ENCODE assay signal across 8 cellular contexts in the genomic region with DNA sequence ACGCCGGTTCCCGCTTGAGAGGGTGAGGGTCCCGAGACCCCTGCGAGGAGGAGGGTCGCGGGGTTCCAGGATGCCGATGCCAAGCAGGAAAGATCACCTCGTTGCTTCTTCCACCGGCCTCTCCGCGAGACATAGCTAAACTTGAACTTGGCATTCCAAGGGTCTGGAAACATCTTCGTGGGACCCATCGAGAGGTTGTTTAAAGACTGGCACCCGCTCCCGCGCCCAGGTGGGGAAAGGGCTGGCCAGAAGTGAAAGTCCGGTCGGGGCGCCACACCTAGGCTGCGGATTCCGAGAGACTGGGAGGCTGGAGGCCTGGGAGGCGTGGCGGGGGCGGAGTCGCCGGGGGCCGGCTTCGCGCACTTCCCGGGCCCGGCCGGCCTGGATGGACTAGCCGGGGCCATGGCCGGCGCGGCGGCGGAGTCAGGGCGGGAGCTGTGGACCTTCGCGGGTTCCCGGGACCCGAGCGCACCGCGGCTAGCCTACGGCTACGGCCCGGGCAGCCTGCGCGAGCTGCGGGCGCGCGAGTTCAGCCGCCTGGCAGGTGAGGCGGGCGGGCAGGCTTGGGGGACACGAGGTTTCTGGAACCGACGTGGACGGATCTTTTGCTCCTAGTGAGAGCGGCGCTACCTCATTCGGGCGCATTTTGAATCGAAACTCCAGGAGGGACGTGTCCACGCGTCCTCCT. TPM values are rescaled to one million over a fixed set of nuclear protein-coding genes. Genes with fewer than 3 reads are reported as not detected.
A peak's percentile ranks its signal among the peaks of the same experiment; 100 is the strongest.
DNase-seq lines count a peak whose midpoint lies in the region; ATAC-seq and TF ChIP-seq lines count a peak whose summit lies in the region.

A gene with protein sequence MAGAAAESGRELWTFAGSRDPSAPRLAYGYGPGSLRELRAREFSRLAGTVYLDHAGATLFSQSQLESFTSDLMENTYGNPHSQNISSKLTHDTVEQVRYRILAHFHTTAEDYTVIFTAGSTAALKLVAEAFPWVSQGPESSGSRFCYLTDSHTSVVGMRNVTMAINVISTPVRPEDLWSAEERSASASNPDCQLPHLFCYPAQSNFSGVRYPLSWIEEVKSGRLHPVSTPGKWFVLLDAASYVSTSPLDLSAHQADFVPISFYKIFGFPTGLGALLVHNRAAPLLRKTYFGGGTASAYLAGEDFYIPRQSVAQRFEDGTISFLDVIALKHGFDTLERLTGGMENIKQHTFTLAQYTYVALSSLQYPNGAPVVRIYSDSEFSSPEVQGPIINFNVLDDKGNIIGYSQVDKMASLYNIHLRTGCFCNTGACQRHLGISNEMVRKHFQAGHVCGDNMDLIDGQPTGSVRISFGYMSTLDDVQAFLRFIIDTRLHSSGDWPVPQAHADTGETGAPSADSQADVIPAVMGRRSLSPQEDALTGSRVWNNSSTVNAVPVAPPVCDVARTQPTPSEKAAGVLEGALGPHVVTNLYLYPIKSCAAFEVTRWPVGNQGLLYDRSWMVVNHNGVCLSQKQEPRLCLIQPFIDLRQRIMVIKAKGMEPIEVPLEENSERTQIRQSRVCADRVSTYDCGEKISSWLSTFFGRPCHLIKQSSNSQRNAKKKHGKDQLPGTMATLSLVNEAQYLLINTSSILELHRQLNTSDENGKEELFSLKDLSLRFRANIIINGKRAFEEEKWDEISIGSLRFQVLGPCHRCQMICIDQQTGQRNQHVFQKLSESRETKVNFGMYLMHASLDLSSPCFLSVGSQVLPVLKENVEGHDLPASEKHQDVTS (plus strand): TSS at position 360 of the 688 bp plus-strand sequence. CDS start 43 bp downstream, at position 403.

- H3K27me3 ChIP-seq in BLaER1 = peaks cover 43% of the 10 kb centered on the region
- H3K27me3 ChIP-seq in brain microvascular endothelial cell (replicated peaks) = no peaks in the 10 kb centered on the region
- peaks cover 2 to 39% (median 6%) of the 10 kb centered on the region in 3 donors for H3K27me3 ChIP-seq in skeletal muscle tissue (ENCODE audit: control insufficient read depth in 3 of 3, insufficient read depth in 3 of 3, low read length in 3 of 3)

- no peak for TF ChIP-seq CTCF in brain microvascular endothelial cell (IDR thresholded peaks at IDR 0.05; ENCODE audit: low read depth, low read length, missing control alignments)

- H3K36me3 ChIP-seq in BLaER1 (no peaks in the 10 kb centered on the region), brain microvascular endothelial cell (replicated peaks) (no peaks in the 10 kb centered on the region), skeletal muscle tissue (ENCODE audit: control insufficient read depth in 3 of 3, insufficient read depth in 3 of 3, low read length in 3 of 3) (no peaks in the 10 kb centered on the region)

- H3K9me3 ChIP-seq in BLaER1 (no peaks in the 10 kb centered on the region), iPS-18c (ENCODE audit: control insufficient read depth, insufficient read depth, low read length) (peaks cover 2% of the 10 kb centered on the region), skeletal muscle tissue (ENCODE audit: control insufficient read depth in 3 of 3, low read length in 3 of 3) (no peaks in the 10 kb centered on the region)

- H3K9ac ChIP-seq in BLaER1 (peak within 1 kb of the TSS; percentile 25), skeletal muscle tissue (ENCODE audit: low read depth in 1 of 3, low read length in 3 of 3) (peak within 1 kb of the TSS; percentile 25 to 81 (median 47))

- H3K27ac ChIP-seq in BLaER1 (no peak within 1 kb of the TSS), brain microvascular endothelial cell (no peak within 1 kb of the TSS), skeletal muscle tissue (ENCODE audit: low read depth, low read length) (no peak within 1 kb of the TSS)

- peak within 1 kb of the TSS; percentile 94 for H3K4me2 ChIP-seq in BLaER1

- DNase-seq in T follicular helper cell (ENCODE audit: low read depth) (peak; percentile 15), brain microvascular endothelial cell (peak; percentile 42), SHP77 treated with DMSO at 0.1 percent for 48 hours (lab: John Stamatoyannopoulos, UW) (no peak)

- H3K4me3 ChIP-seq in BLaER1 (peak within 1 kb of the TSS; percentile 71), brain microvascular endothelial cell (ENCODE audit: low read depth, low read length) (peak within 1 kb of the TSS; percentile 79), iPS-18c (ENCODE audit: insufficient read depth, low read depth, low read length) (peak within 1 kb of the TSS; percentile 65), skeletal muscle tissue (ENCODE audit: low read length in 3 of 3) (peak within 1 kb of the TSS; percentile 65 to 84 (median 70))

- H3K4me1 ChIP-seq in BLaER1 (peaks cover 16% of the 10 kb centered on the region), skeletal muscle tissue (ENCODE audit: control insufficient read depth in 3 of 3, insufficient read depth in 3 of 3, low read length in 3 of 3) (peaks cover 10 to 18% (median 15%) of the 10 kb centered on the region in 3 donors)

- peak; percentile 84 for ATAC-seq in GM19328 (IDR thresholded peaks at IDR 0.05; ENCODE audit: unreplicated experiment)
- ATAC-seq in HG03439 (IDR thresholded peaks at IDR 0.05; ENCODE audit: unreplicated experiment) = peak; percentile 81

- no peaks in the 10 kb centered on the region for H4K20me1 ChIP-seq in BLaER1

- in situ Hi-C loops in brain microvascular endothelial cell (cut with HindIII; ENCODE audit: low pct_ligation_motif_present, low sequenced_read_pairs) = no loop called here

RNA-seq across cellular contexts. Expression of the gene that starts here (rescaled TPM):
- total RNA-seq in skeletal muscle tissue = 0.52 TPM
